11 cellular contexts compared by ENCODE assay signal in the genomic region with DNA sequence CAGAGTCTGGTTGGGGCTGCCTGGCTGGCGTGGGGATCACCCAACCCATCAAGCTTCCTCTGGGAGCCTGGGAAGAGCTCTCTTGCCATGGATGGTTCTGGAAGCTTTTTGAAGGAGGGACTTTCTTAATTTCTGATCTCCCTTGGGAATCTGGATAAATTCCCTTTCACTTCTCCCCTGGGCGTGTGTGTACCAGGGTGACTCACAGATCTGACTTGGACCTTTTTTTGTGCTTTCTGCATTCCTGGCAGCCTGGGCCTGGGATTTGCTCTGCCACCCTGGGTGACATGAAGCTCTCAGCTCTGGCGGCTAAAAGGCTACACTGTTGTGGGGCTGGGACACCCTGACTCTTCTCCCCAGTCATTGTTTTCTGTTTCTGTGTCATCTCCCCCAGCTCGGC.
DNase-seq lines count a peak whose midpoint lies in the region; ATAC-seq and TF ChIP-seq lines count a peak whose summit lies in the region.
"Had no signal": no experiment of that assay in that cellular context is flagged by ENCODE, and none has a peak within 500 bp of the region (broad histone marks: within the 10 kb centered on the region; RNA-seq: fewer than 3 reads in every experiment).

No MANE protein-coding gene starts in this region.

- no peak for DNase-seq in activated naive CD4-positive, alpha-beta T cell treated with anti-CD3 and anti-CD28 coated beads for 36 hours
- DNase-seq in SJSA1 (ENCODE audit: low read depth in 1 of 2, low spot score in 2 of 2), result peak; percentile 91 to 95
- peak; percentile 74 for DNase-seq in fibroblast of gingiva (ENCODE audit: low read depth)
- DNase-seq in aorta, result peak; percentile 74 to 82
- DNase-seq in suprapubic skin (ENCODE audit: low spot score in 2 of 2), result no peak
- DNase-seq: activated naive CD8-positive, alpha-beta T cell treated with anti-CD3 and anti-CD28 coated beads for 36 hours had no signal

- H3K27ac ChIP-seq in SJSA1 (peak overlapping the region; percentile 83), aorta (ENCODE audit: low read depth in 1 of 2, low read length in 2 of 2) (peak overlapping the region in 1 of 2 donors; percentile 67), suprapubic skin (no peak overlapping the region)

- H3K9me3 Mint-ChIP-seq in activated naive CD4-positive, alpha-beta T cell treated with anti-CD3 and anti-CD28 coated beads, Interleukin-2, amount 50 U/mL, for 24 hours, result no peaks in the 10 kb centered on the region
- H3K9me3 Mint-ChIP-seq in activated naive CD4-positive, alpha-beta T cell treated with anti-CD3 and anti-CD28 coated beads for 36 hours, result no peaks in the 10 kb centered on the region
- H3K9me3 Mint-ChIP-seq: activated naive CD8-positive, alpha-beta T cell treated with anti-CD3 and anti-CD28 coated beads for 36 hours had no signal

- H3K4me1 ChIP-seq in SJSA1 (replicated peaks) (peaks cover 65% of the 10 kb centered on the region), aorta (ENCODE audit: control insufficient read depth in 1 of 2, insufficient read depth in 2 of 2, low read length in 2 of 2) (peaks cover 2 to 4% of the 10 kb centered on the region in 2 donors), suprapubic skin (peaks cover 23% of the 10 kb centered on the region)

- H3K27ac Mint-ChIP-seq in activated naive CD4-positive, alpha-beta T cell treated with anti-CD3 and anti-CD28 coated beads, Interleukin-2, amount 50 U/mL, for 24 hours, result peak overlapping the region; percentile 12
- H3K27ac Mint-ChIP-seq in activated naive CD4-positive, alpha-beta T cell treated with anti-CD3 and anti-CD28 coated beads for 36 hours, result no peak overlapping the region
- H3K27ac Mint-ChIP-seq: activated naive CD8-positive, alpha-beta T cell treated with anti-CD3 and anti-CD28 coated beads for 36 hours had no signal

- no peak for TF ChIP-seq EP300 in suprapubic skin (IDR thresholded peaks at IDR 0.05)

- H3K36me3 ChIP-seq in SJSA1 (peaks cover 68% of the 10 kb centered on the region), aorta (ENCODE audit: control insufficient read depth in 1 of 2, insufficient read depth in 2 of 2, low read length in 1 of 2) (no peaks in the 10 kb centered on the region), suprapubic skin (peaks cover 8% of the 10 kb centered on the region)

- H3K4me3 ChIP-seq in SJSA1 (no peak overlapping the region), aorta (ENCODE audit: low read length in 2 of 2) (no peak overlapping the region), suprapubic skin (no peak overlapping the region)
- H3K4me3 ChIP-seq: K562 had no signal

- CTCF ChIA-PET in activated naive CD4-positive, alpha-beta T cell treated with anti-CD3 and anti-CD28 coated beads for 36 hours (lab: Charles Lee), result interaction anchor here (0.6 kb wide), 1 partner anchor 9 kb away, joined by 4 read pairs; no protein-coding TSS in a partner anchor

- ATAC-seq in aorta (ENCODE audit: low FRiP score), result no peak
- no peak for ATAC-seq in HG03045 (IDR thresholded peaks at IDR 0.05; ENCODE audit: unreplicated experiment)
- ATAC-seq in HG03378 (IDR thresholded peaks at IDR 0.05; ENCODE audit: unreplicated experiment), result no peak
- ATAC-seq: K562, Right ventricle myocardium inferior had no signal

- no peak overlapping the region for H3K4me3 Mint-ChIP-seq in activated naive CD4-positive, alpha-beta T cell treated with anti-CD3 and anti-CD28 coated beads, Interleukin-2, amount 50 U/mL, for 24 hours
- H3K4me3 Mint-ChIP-seq in activated naive CD4-positive, alpha-beta T cell treated with anti-CD3 and anti-CD28 coated beads for 36 hours, result no peak overlapping the region
- H3K4me3 Mint-ChIP-seq: activated naive CD8-positive, alpha-beta T cell treated with anti-CD3 and anti-CD28 coated beads for 36 hours had no signal

- TF ChIP-seq CTCF in suprapubic skin (IDR thresholded peaks at IDR 0.05), result no peak

- H3K36me3 Mint-ChIP-seq in activated naive CD4-positive, alpha-beta T cell treated with anti-CD3 and anti-CD28 coated beads, Interleukin-2, amount 50 U/mL, for 24 hours, result peaks cover 22% of the 10 kb centered on the region
- H3K36me3 Mint-ChIP-seq in activated naive CD4-positive, alpha-beta T cell treated with anti-CD3 and anti-CD28 coated beads for 36 hours (ENCODE audit: low read depth), result peaks cover 38% of the 10 kb centered on the region

- H3K27me3 Mint-ChIP-seq in activated naive CD4-positive, alpha-beta T cell treated with anti-CD3 and anti-CD28 coated beads, Interleukin-2, amount 50 U/mL, for 24 hours, result no peaks in the 10 kb centered on the region
- H3K27me3 Mint-ChIP-seq in activated naive CD4-positive, alpha-beta T cell treated with anti-CD3 and anti-CD28 coated beads for 36 hours (ENCODE audit: low read depth), result no peaks in the 10 kb centered on the region
- H3K27me3 Mint-ChIP-seq: activated naive CD8-positive, alpha-beta T cell treated with anti-CD3 and anti-CD28 coated beads for 36 hours had no signal

- H3K9me3 ChIP-seq in SJSA1 (replicated peaks), result no peaks in the 10 kb centered on the region
- H3K9me3 ChIP-seq in aorta (ENCODE audit: control insufficient read depth, low read length), result no peaks in the 10 kb centered on the region
- H3K9me3 ChIP-seq in suprapubic skin, result no peaks in the 10 kb centered on the region

- H3K27me3 ChIP-seq in SJSA1 (replicated peaks) (no peaks in the 10 kb centered on the region), aorta (ENCODE audit: control insufficient read depth in 1 of 2, insufficient read depth in 2 of 2, low read length in 1 of 2) (no peaks in the 10 kb centered on the region), suprapubic skin (no peaks in the 10 kb centered on the region)

- peaks cover 15% of the 10 kb centered on the region for H3K4me1 Mint-ChIP-seq in activated naive CD4-positive, alpha-beta T cell treated with anti-CD3 and anti-CD28 coated beads, Interleukin-2, amount 50 U/mL, for 24 hours
- peaks cover 19% of the 10 kb centered on the region for H3K4me1 Mint-ChIP-seq in activated naive CD4-positive, alpha-beta T cell treated with anti-CD3 and anti-CD28 coated beads for 36 hours (ENCODE audit: low read depth)

- 17 to 19% methylated on average over 4 of the region's 4 CpGs for WGBS in aorta, 2 donors
- WGBS in suprapubic skin, result 71% methylated on average over 4 of the region's 4 CpGs

- intact Hi-C loops in activated naive CD4-positive, alpha-beta T cell treated with anti-CD3 and anti-CD28 coated beads for 36 hours (cut with micrococcal nuclease), result no loop called here
- intact Hi-C loops in aorta (cut with DNase I), result loop anchor here in 1 of 2 donors (5.0 to 10.0 kb wide), 2 partner anchors 45 to 67 kb away; no protein-coding TSS in a partner anchor

- no peak for TF ChIP-seq POLR2A in suprapubic skin (IDR thresholded peaks at IDR 0.05)

Comparison
In these comparisons a context has a peak if more than half of its experiments do, and no peak if none do; other contexts are left out.
1. DNase-seq: peak in SJSA1 (2 of 2), fibroblast of gingiva (single experiment) and aorta (2 of 2); none in activated naive CD4-positive, alpha-beta T cell treated with anti-CD3 and anti-CD28 coated beads for 36 hours (single experiment) and suprapubic skin (0 of 2).